Comparison of ENCODE assay signal across 1 cellular context in genomic region chr1:196680107-196680506, GRCh38.
TF ChIP-seq lines count a peak whose summit lies in the region.

No MANE protein-coding gene starts in this region.

TF ChIP-seq in SK-N-SH, 30 proteins besides CTCF, POLR2A, EP300 and RAD21 (continued from another document):
- TF ChIP-seq PBX3 (IDR thresholded peaks at IDR 0.05) (peak; percentile 30; the same call in 1 of the 2 replicates), POLR2AphosphoS5 (IDR thresholded peaks at IDR 0.05; ENCODE audit: low read depth, low read length) (no peak), NRF1 (IDR thresholded peaks at IDR 0.05; ENCODE audit: low read depth, low read length) (no peak), MAX (IDR thresholded peaks at IDR 0.05; ENCODE audit: low read depth) (no peak), NFIC (IDR thresholded peaks at IDR 0.05; ENCODE audit: borderline replicate concordance) (peak; percentile 69; the same call in 1 of the 2 replicates), GABPA (IDR thresholded peaks at IDR 0.05; ENCODE audit: low read depth) (no peak), FOXJ3 (CRISPR knock-in tag; IDR thresholded peaks at IDR 0.05) (no peak), RFX5 (IDR thresholded peaks at IDR 0.05; ENCODE audit: low read length) (no peak)
